9 cellular contexts compared by ENCODE assay signal in the genomic region with DNA sequence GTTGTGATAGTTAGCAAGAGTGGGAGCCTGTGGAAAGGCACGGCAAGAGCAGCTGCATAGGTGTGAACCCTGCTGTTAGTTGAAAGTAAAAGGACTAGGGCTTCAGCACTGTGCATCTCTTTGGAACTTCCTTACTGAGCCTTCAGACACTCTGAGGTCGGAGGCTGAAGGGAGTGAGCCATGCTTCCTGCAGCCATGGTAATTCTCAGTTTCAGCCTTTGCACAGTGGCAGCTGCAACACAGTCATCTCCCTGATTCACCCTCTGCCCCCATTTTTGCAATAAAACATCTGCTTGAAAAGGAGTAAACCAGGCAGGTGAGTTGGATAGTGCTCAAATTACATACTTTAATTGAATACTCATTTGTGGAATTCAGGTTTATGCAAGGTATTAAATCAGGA. TPM values are rescaled to one million over a fixed set of nuclear protein-coding genes. Genes with fewer than 3 reads are reported as not detected.
A peak's percentile ranks its signal among the peaks of the same experiment; 100 is the strongest.
DNase-seq lines count a peak whose midpoint lies in the region; ATAC-seq and TF ChIP-seq lines count a peak whose summit lies in the region.
"Had no signal": no experiment of that assay in that cellular context is flagged by ENCODE, and none has a peak within 500 bp of the region (broad histone marks: within the 10 kb centered on the region; RNA-seq: fewer than 3 reads in every experiment).

No MANE protein-coding gene starts in this region.

- H3K27me3 Mint-ChIP-seq in activated naive CD4-positive, alpha-beta T cell treated with anti-CD3 and anti-CD28 coated beads, Interleukin-2, amount 10 ng/mL, durations not matched to agents 7 days and 5 days: peaks cover 17% of the 10 kb centered on the region

- intact Hi-C loops in adrenal gland (cut with DNase I): loop anchor here in 1 of 2 donors (10.0 kb wide), 1 partner anchor 150 kb away; no protein-coding TSS in a partner anchor

- no peak overlapping the region for H3K4me3 ChIP-seq in adrenal gland

- H3K27ac ChIP-seq in adrenal gland: no peak overlapping the region

- no peaks in the 10 kb centered on the region for H3K36me3 ChIP-seq in adrenal gland (replicated peaks in 1 of 2)

- no peaks in the 10 kb centered on the region for H3K9me3 ChIP-seq in adrenal gland (replicated peaks in 1 of 3)

- ATAC-seq in GM18520 (IDR thresholded peaks at IDR 0.05; ENCODE audit: unreplicated experiment) (peak; percentile 69), GM21381 (IDR thresholded peaks at IDR 0.05; ENCODE audit: unreplicated experiment) (peak; percentile 97), HG03342 (IDR thresholded peaks at IDR 0.05; ENCODE audit: unreplicated experiment) (peak; percentile 84)

- H3K27ac Mint-ChIP-seq in activated naive CD4-positive, alpha-beta T cell treated with anti-CD3 and anti-CD28 coated beads, Interleukin-2, amount 10 ng/mL, durations not matched to agents 7 days and 5 days: no peak overlapping the region

- CTCF ChIA-PET in activated naive CD4-positive, alpha-beta T cell treated with anti-CD3 and anti-CD28 coated beads, Interleukin-2, amount 10 ng/mL, durations not matched to agents 7 days and 5 days (lab: Charles Lee): interaction anchor here (1.6 kb wide), 1 partner anchor 22 kb away, joined by 3 read pairs; no protein-coding TSS in a partner anchor
- CTCF ChIA-PET in GM10248 (lab: Yijun Ruan, JAX): no interaction called here

- TF ChIP-seq POLR2A in adrenal gland (IDR thresholded peaks at IDR 0.05): no peak

- POLR2A ChIA-PET in GM10248 (lab: Yijun Ruan, JAX): no interaction called here

- no peaks in the 10 kb centered on the region for H3K9me3 Mint-ChIP-seq in activated naive CD4-positive, alpha-beta T cell treated with anti-CD3 and anti-CD28 coated beads, Interleukin-2, amount 10 ng/mL, durations not matched to agents 7 days and 5 days

- peaks cover 3% of the 10 kb centered on the region for H3K36me3 Mint-ChIP-seq in activated naive CD4-positive, alpha-beta T cell treated with anti-CD3 and anti-CD28 coated beads, Interleukin-2, amount 10 ng/mL, durations not matched to agents 7 days and 5 days

- H3K4me3 Mint-ChIP-seq in activated naive CD4-positive, alpha-beta T cell treated with anti-CD3 and anti-CD28 coated beads, Interleukin-2, amount 10 ng/mL, durations not matched to agents 7 days and 5 days: no peak overlapping the region

- H3K4me1 Mint-ChIP-seq in activated naive CD4-positive, alpha-beta T cell treated with anti-CD3 and anti-CD28 coated beads, Interleukin-2, amount 10 ng/mL, durations not matched to agents 7 days and 5 days: peaks cover 21% of the 10 kb centered on the region

- peak; percentile 50 for DNase-seq in activated naive CD4-positive, alpha-beta T cell treated with anti-CD3 and anti-CD28 coated beads, Interleukin-2, amount 10 ng/mL, durations not matched to agents 7 days and 5 days
- DNase-seq in GM10248 (ENCODE audit: extremely low spot score): no peak
- DNase-seq in adrenal gland: no peak
- no peak for DNase-seq in iPS-NIHi11 (ENCODE audit: low spot score)
- no peak for DNase-seq in KG1 (lab: John Stamatoyannopoulos, UW)
- DNase-seq: Right ventricle myocardium superior had no signal

- no peak for TF ChIP-seq CTCF in GM10248 (IDR thresholded peaks at IDR 0.05; ENCODE audit: control extremely low read depth, extremely low read depth, low read depth, missing control alignments)
- TF ChIP-seq CTCF in adrenal gland (IDR thresholded peaks at IDR 0.05): no peak

- 46 to 66% (median 59%) methylated on average over 2 of the region's 2 CpGs for WGBS in adrenal gland, 4 donors

- H3K4me1 ChIP-seq in adrenal gland (replicated peaks in 1 of 2): peaks cover 2 to 7% of the 10 kb centered on the region in 2 donors

- no peaks in the 10 kb centered on the region for H3K27me3 ChIP-seq in adrenal gland

RNA-seq across cellular contexts. Expression of a gene that starts 6.5 kb away (rescaled TPM):
- 10 to 100 TPM; 38.2 to 70.5 (median 43.3) TPM for total RNA-seq in adrenal gland
- polyA plus RNA-seq in adrenal gland: 10 to 100 TPM; 11.8 to 38.9 (median 14.6) TPM
